Comparison of ENCODE assay signal across 1 cellular context in the genomic region with DNA sequence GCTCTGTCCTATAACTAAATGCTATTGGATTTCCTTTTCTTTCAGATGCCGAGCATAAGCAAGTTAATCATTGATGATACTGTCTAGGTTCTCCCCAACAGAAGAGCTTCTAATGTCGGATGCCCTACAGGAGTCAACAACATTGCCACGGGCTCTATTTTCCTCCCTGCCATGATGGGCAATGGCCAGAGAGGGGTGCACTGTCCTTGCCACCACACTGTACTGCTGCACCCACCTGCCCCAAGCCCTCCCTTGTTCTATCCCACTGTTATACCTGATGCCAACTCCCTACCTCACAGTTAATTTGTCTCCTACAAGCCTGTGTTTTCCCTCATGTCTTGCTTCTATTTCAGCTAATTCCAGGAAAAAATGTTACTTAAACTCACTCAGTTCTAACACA.
TF ChIP-seq lines count a peak whose summit lies in the region.

No MANE protein-coding gene starts in this region.

TF ChIP-seq in WTC11, 78 proteins besides CTCF, POLR2A, EP300 and RAD21 (continued from another document):
- TF ChIP-seq FOXP4 (CRISPR knock-in tag; IDR thresholded peaks at IDR 0.05) = no peak
- TF ChIP-seq HMGA2 (CRISPR knock-in tag; IDR thresholded peaks at IDR 0.05) = no peak
- no peak for TF ChIP-seq NFE2L1 (CRISPR knock-in tag; IDR thresholded peaks at IDR 0.05)
- no peak for TF ChIP-seq ERG (CRISPR knock-in tag; IDR thresholded peaks at IDR 0.05)
- TF ChIP-seq, protein P1, sequence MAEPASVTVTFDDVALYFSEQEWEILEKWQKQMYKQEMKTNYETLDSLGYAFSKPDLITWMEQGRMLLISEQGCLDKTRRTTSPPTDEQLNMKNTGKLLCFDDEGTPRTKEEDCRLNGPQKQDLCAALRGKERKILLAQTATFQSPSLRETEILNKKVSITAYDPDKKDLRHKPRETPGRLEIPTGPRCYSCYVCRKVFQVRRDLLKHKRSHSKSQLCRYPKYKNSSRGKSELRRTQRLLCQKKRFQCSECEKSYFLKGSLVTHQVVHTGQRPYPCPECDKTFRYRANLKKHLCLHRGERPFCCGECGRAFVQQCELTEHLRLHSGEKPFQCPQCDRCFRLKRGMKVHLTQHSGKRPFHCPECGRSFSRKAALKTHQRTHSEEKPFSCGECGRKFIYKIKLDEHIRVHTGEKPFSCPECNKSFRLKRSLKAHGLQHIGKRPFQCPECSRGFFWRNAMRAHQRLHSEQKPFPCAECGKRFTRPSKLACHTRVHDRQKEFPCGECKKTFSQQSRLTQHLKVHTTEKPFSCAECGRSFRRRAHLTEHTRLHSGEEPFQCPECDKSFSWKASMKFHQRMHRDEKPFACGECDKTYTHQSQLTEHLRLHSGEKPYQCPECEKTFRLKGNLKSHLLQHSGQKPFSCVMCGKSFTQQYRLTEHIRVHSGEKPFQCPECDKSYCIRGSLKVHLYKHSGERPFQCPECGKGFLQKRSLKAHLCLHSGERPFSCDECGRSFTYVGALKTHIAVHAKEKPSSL (CRISPR knock-in tag; conservative IDR thresholded peaks at IDR 0.05) = no peak
- TF ChIP-seq ETV6 (CRISPR knock-in tag; IDR thresholded peaks at IDR 0.05) = no peak
- TF ChIP-seq IRF2 (CRISPR knock-in tag; IDR thresholded peaks at IDR 0.05; ENCODE audit: borderline replicate concordance, low read depth) = no peak
